Comparison of ENCODE assay signal across 8 cellular contexts in genomic region chr15:80695911-80696651, GRCh38. TPM values are rescaled to one million over a fixed set of nuclear protein-coding genes. Genes with fewer than 3 reads are reported as not detected.
DNase-seq lines count a peak whose midpoint lies in the region; ATAC-seq and TF ChIP-seq lines count a peak whose summit lies in the region.

No MANE protein-coding gene starts in this region.

- peak; percentile 14 for ATAC-seq in CD8-positive, alpha-beta T cell
- peak; percentile 7 for ATAC-seq in HG02610 (IDR thresholded peaks at IDR 0.05; ENCODE audit: unreplicated experiment)
- ATAC-seq in central memory CD8-positive, alpha-beta T cell (replicated peaks; ENCODE audit: extremely low read depth, poor library complexity, severe bottlenecking), result peak; percentile 35
- ATAC-seq in right lobe of liver, result peak in 3 of 4 donors; percentile 7 to 60 (median 58)
- peak; percentile 12 for ATAC-seq in stimulated activated naive CD8-positive, alpha-beta T cell treated with anti-CD3 and anti-CD28 coated beads, Interleukin-15, Interleukin-2, amounts not matched to agents 100 U/mL and 50 U/mL, for 24 hours

- CTCF ChIA-PET in CD8-positive, alpha-beta T cell (lab: Charles Lee), result interaction anchor here (1.1 to 1.7 kb wide), 3 partner anchors 9 to 80 kb away, joined by 3 to 4 read pairs (median 3); no protein-coding TSS in a partner anchor

- no peak for TF ChIP-seq POLR2A in right lobe of liver (IDR thresholded peaks at IDR 0.05)

- POLR2A ChIA-PET in CD8-positive, alpha-beta T cell (lab: Charles Lee), result interaction anchor here (2.2 kb wide), 1 partner anchor 16 kb away, joined by 5 read pairs; no protein-coding TSS in a partner anchor

- peaks cover 23% of the 10 kb centered on the region for H3K4me1 Mint-ChIP-seq in CD8-positive, alpha-beta T cell (ENCODE audit: low read depth)
- peaks cover 43% of the 10 kb centered on the region for H3K4me1 Mint-ChIP-seq in central memory CD8-positive, alpha-beta T cell

- H3K4me3 Mint-ChIP-seq in CD8-positive, alpha-beta T cell, result peak overlapping the region; percentile 95
- H3K4me3 Mint-ChIP-seq in central memory CD8-positive, alpha-beta T cell, result peak overlapping the region; percentile 90

- H3K36me3 Mint-ChIP-seq in CD8-positive, alpha-beta T cell, result peaks cover 5% of the 10 kb centered on the region
- H3K36me3 Mint-ChIP-seq in central memory CD8-positive, alpha-beta T cell (ENCODE audit: insufficient read depth), result peaks cover 5% of the 10 kb centered on the region

- peaks cover 3% of the 10 kb centered on the region for H3K27me3 Mint-ChIP-seq in CD8-positive, alpha-beta T cell (ENCODE audit: low read depth)
- no peaks in the 10 kb centered on the region for H3K27me3 Mint-ChIP-seq in central memory CD8-positive, alpha-beta T cell

- peak overlapping the region; percentile 58 for H3K4me3 ChIP-seq in CD8-positive, alpha-beta T cell (ENCODE audit: low read depth, low read length)
- H3K4me3 ChIP-seq in right lobe of liver, result peak overlapping the region; percentile 52 to 80 (median 53)

- H3K9me3 ChIP-seq in CD8-positive, alpha-beta T cell (ENCODE audit: low read length), result no peaks in the 10 kb centered on the region
- H3K9me3 ChIP-seq in right lobe of liver, result no peaks in the 10 kb centered on the region

- WGBS in right lobe of liver (ENCODE audit: insufficient coverage, low coverage, low lambda C conversion rate, missing lambda C conversion rate), result 28% methylated on average over 14 of the region's 43 CpGs

- DNase-seq in CD8-positive, alpha-beta T cell, result peak in 6 of 7 experiments; percentile 5 to 54 (median 16)
- DNase-seq in SW 1271 (lab: John Stamatoyannopoulos, UW), result peak; percentile 20 to 65
- peak in 1 of 2 donors; percentile 15 for DNase-seq in central memory CD8-positive, alpha-beta T cell (ENCODE audit: low spot score in 2 of 2)
- DNase-seq in right lobe of liver, result peak in 2 of 3 donors; percentile 42 to 57
- DNase-seq in stimulated activated naive CD8-positive, alpha-beta T cell treated with anti-CD3 and anti-CD28 coated beads, Interleukin-15, Interleukin-2, amounts not matched to agents 100 U/mL and 50 U/mL, for 24 hours, result peak; percentile 25
- DNase-seq in middle frontal gyrus (ENCODE audit: extremely low spot score, low spot score), result no peak
- DNase-seq in mesenteric fat pad (ENCODE audit: low spot score), result no peak

- H3K27ac Mint-ChIP-seq in CD8-positive, alpha-beta T cell, result peak overlapping the region; percentile 72
- peak overlapping the region; percentile 85 for H3K27ac Mint-ChIP-seq in central memory CD8-positive, alpha-beta T cell (ENCODE audit: low read depth)

- H3K9me3 Mint-ChIP-seq in CD8-positive, alpha-beta T cell, result no peaks in the 10 kb centered on the region
- H3K9me3 Mint-ChIP-seq in central memory CD8-positive, alpha-beta T cell, result no peaks in the 10 kb centered on the region

- H3K36me3 ChIP-seq in CD8-positive, alpha-beta T cell (ENCODE audit: insufficient read depth, low read length), result no peaks in the 10 kb centered on the region
- no peaks in the 10 kb centered on the region for H3K36me3 ChIP-seq in right lobe of liver

- intact Hi-C loops in CD8-positive, alpha-beta T cell (cut with DNase I, micrococcal nuclease), result loop anchor here in 1 of 2 experiments (5.0 to 10.0 kb wide), 3 partner anchors 306 to 1751 kb away; partner anchors contain the start of genes CTSH, FAH and TLNRD1
- intact Hi-C loops in right lobe of liver (cut with DNase I), result no loop called here

- no peak for TF ChIP-seq CTCF in CD8-positive, alpha-beta T cell (IDR thresholded peaks at IDR 0.05)
- peak; percentile 9 to 29 (median 14) for TF ChIP-seq CTCF in right lobe of liver (IDR thresholded peaks at IDR 0.05)

- H3K27me3 ChIP-seq in CD8-positive, alpha-beta T cell (ENCODE audit: insufficient read depth, low read length), result no peaks in the 10 kb centered on the region
- no peaks in the 10 kb centered on the region for H3K27me3 ChIP-seq in right lobe of liver

- no peak overlapping the region for H3K27ac ChIP-seq in CD8-positive, alpha-beta T cell (ENCODE audit: low read depth, low read length)
- no peak overlapping the region for H3K27ac ChIP-seq in right lobe of liver

- H3K4me1 ChIP-seq in CD8-positive, alpha-beta T cell (ENCODE audit: insufficient read depth, low read length), result peaks cover 11% of the 10 kb centered on the region
- peaks cover 0 to 17% (median 2%) of the 10 kb centered on the region in 4 donors for H3K4me1 ChIP-seq in right lobe of liver

RNA-seq across cellular contexts. Expression of gene ABHD17C, which starts 1.0 kb away (rescaled TPM):
- 1 to 10 TPM in 1 of 2 experiments, under 1 TPM in 1; 0.75 to 1.1 TPM for total RNA-seq in CD8-positive, alpha-beta T cell
- total RNA-seq in right lobe of liver (1 to 10 TPM; 2.0 to 5.5 (median 3.0) TPM), mesenteric fat pad (5.0 TPM)

Comparison
In these comparisons a context has a peak if more than half of its experiments do, and no peak if none do; other contexts are left out.
1. ATAC-seq: peak in every context shown above with its lines; median percentile 58 in right lobe of liver; 35 in central memory CD8-positive, alpha-beta T cell; 14 in CD8-positive, alpha-beta T cell; 12 in stimulated activated naive CD8-positive, alpha-beta T cell treated with anti-CD3 and anti-CD28 coated beads, Interleukin-15, Interleukin-2, amounts not matched to agents 100 U/mL and 50 U/mL, for 24 hours; 7 in HG02610.
2. DNase-seq: peak in CD8-positive, alpha-beta T cell (6 of 7), SW 1271 (2 of 2), right lobe of liver (2 of 3) and stimulated activated naive CD8-positive, alpha-beta T cell treated with anti-CD3 and anti-CD28 coated beads, Interleukin-15, Interleukin-2, amounts not matched to agents 100 U/mL and 50 U/mL, for 24 hours (single experiment); none in middle frontal gyrus (single experiment) and mesenteric fat pad (single experiment).